ENCODE assay signal across 11 cellular contexts in genomic region chr17:413016-413350, GRCh38. TPM values are rescaled to one million over a fixed set of nuclear protein-coding genes. Genes with fewer than 3 reads are reported as not detected.
DNase-seq lines count a peak whose midpoint lies in the region; ATAC-seq and TF ChIP-seq lines count a peak whose summit lies in the region.
"Had no signal": no experiment of that assay in that cellular context is flagged by ENCODE, and none has a peak within 500 bp of the region (broad histone marks: within the 10 kb centered on the region; RNA-seq: fewer than 3 reads in every experiment).

No MANE protein-coding gene starts in this region.

- H3K27ac Mint-ChIP-seq in CD4-positive, alpha-beta T cell: peak overlapping the region; percentile 96
- H3K27ac Mint-ChIP-seq in T-helper 2 cell treated with Interferon-gamma antibody and Interleukin-4, amounts not matched to agents 5 μg/mL and 100 μg/mL, for 36 hours: peak overlapping the region; percentile 89

- H3K4me1 Mint-ChIP-seq in CD4-positive, alpha-beta T cell (ENCODE audit: low read depth): peaks cover 79% of the 10 kb centered on the region
- H3K4me1 Mint-ChIP-seq in T-helper 2 cell treated with Interferon-gamma antibody and Interleukin-4, amounts not matched to agents 5 μg/mL and 100 μg/mL, for 36 hours (ENCODE audit: low read depth): peaks cover 69% of the 10 kb centered on the region

- in situ Hi-C loops in GM13976 (cut with MboI; ENCODE audit: low sequenced_read_pairs, unreplicated experiment): no loop called here

- ATAC-seq in CD4-positive, alpha-beta T cell (ENCODE audit: poor library complexity): no peak
- ATAC-seq in SK-N-SH treated with all-trans-retinoic acid at 6 μM for 48 hours: no peak

- H3K4me3 ChIP-seq in mononuclear cell (ENCODE audit: low read length): peak overlapping the region; percentile 14

- peak overlapping the region; percentile 91 for H3K4me3 Mint-ChIP-seq in CD4-positive, alpha-beta T cell
- H3K4me3 Mint-ChIP-seq in T-helper 2 cell treated with Interferon-gamma antibody and Interleukin-4, amounts not matched to agents 5 μg/mL and 100 μg/mL, for 36 hours: peak overlapping the region; percentile 89

- peak in 5 of 10 experiments; percentile 16 to 42 (median 28) for DNase-seq in CD4-positive, alpha-beta T cell
- DNase-seq in T-helper 2 cell treated with Interferon-gamma antibody and Interleukin-4, amounts not matched to agents 5 μg/mL and 100 μg/mL, for 36 hours (ENCODE audit: low spot score): no peak
- DNase-seq in activated naive CD4-positive, alpha-beta T cell treated with Interleukin-2 at 50 U/mL for 16 hours: peak; percentile 32
- DNase-seq in COR-L47 (lab: John Stamatoyannopoulos, UW) (no peak), GM13976 (ENCODE audit: low spot score) (no peak), NCI-H2171 treated with DMSO at 0.1 percent for 48 hours (lab: John Stamatoyannopoulos, UW) (no peak)
- DNase-seq: activated CD4-positive, CD25-positive, alpha-beta regulatory T cell; mammary epithelial cell; NCI-H1092 had no signal

- intact Hi-C loops in CD4-positive, alpha-beta T cell (cut with DNase I, micrococcal nuclease): loop anchor here (2.0 to 5.0 kb wide), 3 partner anchors 219 to 584 kb away; partner anchors contain the start of gene TIMM22 (in 1 of the 2)

- TF ChIP-seq CTCF in CD4-positive, alpha-beta T cell (IDR thresholded peaks at IDR 0.05): no peak
- TF ChIP-seq CTCF in GM13976 (IDR thresholded peaks at IDR 0.05; ENCODE audit: borderline replicate concordance, control extremely low read depth, extremely low read depth, insufficient read depth, missing control alignments): no peak

- POLR2A ChIA-PET in CD4-positive, alpha-beta T cell (lab: Charles Lee): interaction anchor here (0.9 to 3.0 kb wide), 8 partner anchors 34 to 568 kb away, joined by 3 to 37 read pairs (median 6); partner anchors contain the start of genes GLOD4, MRM3 and VPS53

- peaks cover 75% of the 10 kb centered on the region for H3K4me1 ChIP-seq in mononuclear cell (ENCODE audit: insufficient read depth, low read length)

- H3K9me3 Mint-ChIP-seq in CD4-positive, alpha-beta T cell: no peaks in the 10 kb centered on the region
- no peaks in the 10 kb centered on the region for H3K9me3 Mint-ChIP-seq in T-helper 2 cell treated with Interferon-gamma antibody and Interleukin-4, amounts not matched to agents 5 μg/mL and 100 μg/mL, for 36 hours

- H3K27me3 Mint-ChIP-seq in CD4-positive, alpha-beta T cell: peaks cover 4% of the 10 kb centered on the region
- peaks cover 3% of the 10 kb centered on the region for H3K27me3 Mint-ChIP-seq in T-helper 2 cell treated with Interferon-gamma antibody and Interleukin-4, amounts not matched to agents 5 μg/mL and 100 μg/mL, for 36 hours (ENCODE audit: low read depth)

- H3K27ac ChIP-seq in CD4-positive, alpha-beta T cell (ENCODE audit: low read depth, low read length): peak overlapping the region; percentile 79

- H3K9me3 ChIP-seq in CD4-positive, alpha-beta T cell (ENCODE audit: control insufficient read depth, low read length): no peaks in the 10 kb centered on the region
- no peaks in the 10 kb centered on the region for H3K9me3 ChIP-seq in mononuclear cell (ENCODE audit: low read depth, low read length)

- H3K27me3 ChIP-seq in CD4-positive, alpha-beta T cell (ENCODE audit: control insufficient read depth, insufficient read depth, low read length): no peaks in the 10 kb centered on the region
- H3K27me3 ChIP-seq in mononuclear cell (ENCODE audit: insufficient read depth, low read length): no peaks in the 10 kb centered on the region

- peaks cover 27% of the 10 kb centered on the region for H3K36me3 Mint-ChIP-seq in CD4-positive, alpha-beta T cell (ENCODE audit: low read depth)
- H3K36me3 Mint-ChIP-seq in T-helper 2 cell treated with Interferon-gamma antibody and Interleukin-4, amounts not matched to agents 5 μg/mL and 100 μg/mL, for 36 hours (ENCODE audit: low read depth): peaks cover 40% of the 10 kb centered on the region

- CTCF ChIA-PET in CD4-positive, alpha-beta T cell (lab: Charles Lee): interaction anchor here (0.7 to 2.3 kb wide), 13 partner anchors 13 to 583 kb away, joined by 3 to 47 read pairs (median 5); partner anchors contain the start of gene TIMM22

TF ChIP-seq in SK-N-SH treated with all-trans-retinoic acid at 6 μM for 48 hours, 23 proteins besides CTCF, POLR2A, EP300 and RAD21:
- TF ChIP-seq CSRNP3 (CRISPR knock-in tag; IDR thresholded peaks at IDR 0.05) (no peak), TCF4 (CRISPR knock-in tag; IDR thresholded peaks at IDR 0.05; ENCODE audit: borderline replicate concordance) (no peak), ZNF8 (CRISPR knock-in tag; IDR thresholded peaks at IDR 0.05) (no peak), ZC3H10 (CRISPR knock-in tag; IDR thresholded peaks at IDR 0.05) (no peak), SNAI2 (CRISPR knock-in tag; IDR thresholded peaks at IDR 0.05) (no peak), CREB5 (CRISPR knock-in tag; IDR thresholded peaks at IDR 0.05; ENCODE audit: low read depth) (no peak), OSR1 (CRISPR knock-in tag; IDR thresholded peaks at IDR 0.05) (no peak), POU6F1 (CRISPR knock-in tag; IDR thresholded peaks at IDR 0.05; ENCODE audit: borderline replicate concordance, low read depth) (no peak), ZFP3 (CRISPR knock-in tag; IDR thresholded peaks at IDR 0.05) (no peak), PPARA (CRISPR knock-in tag; IDR thresholded peaks at IDR 0.05; ENCODE audit: borderline replicate concordance) (no peak), RARB (CRISPR knock-in tag; IDR thresholded peaks at IDR 0.05) (no peak), ESRRG (CRISPR knock-in tag; IDR thresholded peaks at IDR 0.05) (no peak)
TF ChIP-seq in SK-N-SH treated with all-trans-retinoic acid at 6 μM for 48 hours: peak in this region for 0.

RNA-seq across cellular contexts. Expression of gene RFLNB, which starts 32.8 kb away (rescaled TPM):
- 10 to 100 TPM; 28.5 to 28.7 TPM for total RNA-seq in CD4-positive, alpha-beta T cell
- total RNA-seq in mononuclear cell: 56.8 TPM
